ENCODE assay signal across 15 cellular contexts in genomic region chr17:55852734-55853133, GRCh38.
DNase-seq lines count a peak whose midpoint lies in the region; ATAC-seq and TF ChIP-seq lines count a peak whose summit lies in the region.
"Had no signal": no experiment of that assay in that cellular context is flagged by ENCODE, and none has a peak within 500 bp of the region (broad histone marks: within the 10 kb centered on the region; RNA-seq: fewer than 3 reads in every experiment).

No MANE protein-coding gene starts in this region.

- no peak for TF ChIP-seq CTCF in glutamatergic neuron (IDR thresholded peaks at IDR 0.05; ENCODE audit: partially characterized antibody, unreplicated experiment)
- TF ChIP-seq CTCF in GM13977 (IDR thresholded peaks at IDR 0.05; ENCODE audit: extremely low read depth, insufficient read depth, missing control alignments), result no peak

- no peaks in the 10 kb centered on the region for H3K4me1 Mint-ChIP-seq in glutamatergic neuron (ENCODE audit: low read depth, unreplicated experiment)

- no peaks in the 10 kb centered on the region for H3K36me3 Mint-ChIP-seq in glutamatergic neuron (ENCODE audit: unreplicated experiment)

- H3K4me3 Mint-ChIP-seq in glutamatergic neuron (ENCODE audit: unreplicated experiment), result no peak overlapping the region

- DNase-seq in NCI-H2029 (lab: John Stamatoyannopoulos, UW), result peak; percentile 13
- DNase-seq in NCI-H2029 treated with DMSO at 0.1 percent for 48 hours (lab: John Stamatoyannopoulos, UW), result no peak
- peak; percentile 75 for DNase-seq in NCI-H82 (lab: John Stamatoyannopoulos, UW)
- DNase-seq in glutamatergic neuron, result no peak
- no peak for DNase-seq in OCI-M2 (lab: John Stamatoyannopoulos, UW; ENCODE audit: unreplicated experiment)
- DNase-seq in GM13977 (ENCODE audit: low spot score), result no peak
- DNase-seq: 8988T; activated gamma-delta T cell; aorta; colonic mucosa; heart right ventricle; NCI-H526 treated with DMSO at 0.1 percent for 48 hours; stimulated activated naive CD8-positive, alpha-beta T cell treated with anti-CD3 and anti-CD28 coated beads, Interleukin-15, Interleukin-2, amounts not matched to agents 100 U/mL and 50 U/mL, for 24 hours had no signal

- in situ Hi-C loops in GM13977 (cut with MboI; ENCODE audit: low pct_unique_long_range_greater_than_20kb, low sequenced_read_pairs, unreplicated experiment), result no loop called here

- no peaks in the 10 kb centered on the region for H3K9me3 Mint-ChIP-seq in glutamatergic neuron (ENCODE audit: unreplicated experiment)

- peak; percentile 57 for ATAC-seq in HG03460 (IDR thresholded peaks at IDR 0.05; ENCODE audit: unreplicated experiment)
- ATAC-seq in HG02759 (IDR thresholded peaks at IDR 0.05; ENCODE audit: unreplicated experiment), result no peak
- ATAC-seq: heart right ventricle; stimulated activated naive CD8-positive, alpha-beta T cell treated with anti-CD3 and anti-CD28 coated beads, Interleukin-15, Interleukin-2, amounts not matched to agents 100 U/mL and 50 U/mL, for 24 hours had no signal

- H3K27me3 Mint-ChIP-seq in glutamatergic neuron (ENCODE audit: unreplicated experiment), result no peaks in the 10 kb centered on the region

- H3K27ac Mint-ChIP-seq in glutamatergic neuron (ENCODE audit: unreplicated experiment), result peak overlapping the region; percentile 28

Comparison
In these comparisons a context has a peak if more than half of its experiments do, and no peak if none do; other contexts are left out.
1. DNase-seq: peak in NCI-H2029 (single experiment) and NCI-H82 (single experiment); none in NCI-H2029 treated with DMSO at 0.1 percent for 48 hours (single experiment), glutamatergic neuron (single experiment), OCI-M2 (single experiment) and GM13977 (single experiment).